11 cellular contexts compared by ENCODE assay signal in the genomic region with DNA sequence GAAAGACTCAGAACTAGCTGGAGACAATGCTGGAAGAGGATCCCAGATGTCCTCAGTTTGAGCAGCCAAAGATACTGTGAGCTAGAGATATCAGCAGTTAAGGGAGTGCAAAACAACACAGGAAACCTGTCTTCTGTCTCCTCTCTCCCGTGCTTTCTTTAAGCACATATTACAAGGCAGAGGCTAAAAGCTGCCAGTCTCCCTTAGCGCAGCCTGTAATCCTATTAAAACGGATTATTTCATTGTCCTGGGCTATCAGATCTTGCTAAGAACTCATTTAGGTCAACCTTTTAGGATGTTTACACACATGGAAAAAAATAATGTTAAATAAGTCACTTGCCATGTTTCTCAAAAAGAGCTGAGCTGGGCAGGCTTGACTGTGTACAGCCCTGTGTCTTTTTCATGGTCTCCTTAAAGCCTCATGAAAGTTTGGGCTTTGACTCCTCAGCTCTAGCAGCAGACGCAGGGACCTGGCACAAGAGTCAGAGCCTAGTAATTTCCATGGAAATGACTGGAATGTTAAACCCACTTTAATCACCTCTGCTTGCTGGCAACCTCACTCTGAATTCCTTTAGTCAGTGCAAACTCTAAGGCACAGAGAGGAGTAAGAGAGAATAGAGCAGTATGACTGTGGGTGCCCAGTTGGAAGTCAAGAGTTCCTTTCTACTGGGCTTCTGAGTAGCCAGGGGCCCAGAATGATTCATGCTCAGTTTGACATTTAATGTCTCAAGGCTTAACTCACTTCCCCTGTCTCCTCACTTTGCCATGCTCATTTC.
DNase-seq lines count a peak whose midpoint lies in the region; ATAC-seq and TF ChIP-seq lines count a peak whose summit lies in the region.
"Had no signal": no experiment of that assay in that cellular context is flagged by ENCODE, and none has a peak within 500 bp of the region (broad histone marks: within the 10 kb centered on the region; RNA-seq: fewer than 3 reads in every experiment).

No MANE protein-coding gene starts in this region.

- no peaks in the 10 kb centered on the region for H3K36me3 ChIP-seq in esophagus squamous epithelium
- H3K36me3 ChIP-seq: gastroesophageal sphincter had no signal

- WGBS in esophagus squamous epithelium, 2 donors: 39 to 52% methylated on average over 4 of the region's 4 CpGs

- intact Hi-C loops in esophagus squamous epithelium (cut with DNase I): no loop called here

- peak; percentile 94 for ATAC-seq in SK-N-SH treated with all-trans-retinoic acid at 6 μM for 48 hours
- ATAC-seq: activated CD8-positive, alpha-beta T cell treated with anti-CD3 and anti-CD28 coated beads, Interleukin-2, amount 10 ng/mL, durations not matched to agents 7 days and 5 days; gastroesophageal sphincter had no signal

- no peak overlapping the region for H3K27ac ChIP-seq in esophagus squamous epithelium
- H3K27ac ChIP-seq: gastroesophageal sphincter had no signal

- H3K4me3 ChIP-seq in epithelial cell of esophagus (ENCODE audit: low read length) (no peak overlapping the region), retinal pigment epithelial cell (ENCODE audit: low read length) (no peak overlapping the region), esophagus squamous epithelium (no peak overlapping the region)
- H3K4me3 ChIP-seq: gastroesophageal sphincter had no signal

- no peaks in the 10 kb centered on the region for H3K27me3 ChIP-seq in esophagus squamous epithelium
- H3K27me3 ChIP-seq: gastroesophageal sphincter had no signal

- no peaks in the 10 kb centered on the region for H3K9me3 ChIP-seq in esophagus squamous epithelium

- TF ChIP-seq POLR2A in esophagus squamous epithelium (IDR thresholded peaks at IDR 0.05): no peak

- DNase-seq in HS-27A (ENCODE audit: low read depth) (peak; percentile 91), epithelial cell of esophagus (ENCODE audit: low read depth) (peak; percentile 18), retinal pigment epithelial cell (ENCODE audit: low read depth) (peak; percentile 96), esophagus squamous epithelium (lab: John Stamatoyannopoulos, UW) (no peak), HK-2 (ENCODE audit: unreplicated experiment) (no peak), mesenteric fat pad (ENCODE audit: low spot score) (no peak), NCI-H526 (lab: John Stamatoyannopoulos, UW) (no peak)
- DNase-seq: activated CD8-positive, alpha-beta T cell treated with anti-CD3 and anti-CD28 coated beads, Interleukin-2, amount 10 ng/mL, durations not matched to agents 7 days and 5 days; NCI-H2107 had no signal

- no peaks in the 10 kb centered on the region for H3K4me1 ChIP-seq in esophagus squamous epithelium
- H3K4me1 ChIP-seq: gastroesophageal sphincter had no signal

- TF ChIP-seq CTCF in epithelial cell of esophagus (IDR thresholded peaks at IDR 0.05; ENCODE audit: insufficient read depth, low read depth, low read length, missing control alignments) (no peak), retinal pigment epithelial cell (conservative IDR thresholded peaks at IDR 0.05; ENCODE audit: low read depth, low read length) (no peak), esophagus squamous epithelium (IDR thresholded peaks at IDR 0.05) (no peak)

TF ChIP-seq in SK-N-SH treated with all-trans-retinoic acid at 6 μM for 48 hours, 23 proteins besides CTCF, POLR2A, EP300 and RAD21:
- no peak for TF ChIP-seq TOX (CRISPR knock-in tag; IDR thresholded peaks at IDR 0.05; ENCODE audit: borderline replicate concordance)
- peak; percentile 27; the same call in 1 of the 2 replicates for TF ChIP-seq ISL1 (CRISPR knock-in tag; IDR thresholded peaks at IDR 0.05)
- no peak for TF ChIP-seq ZNF565 (CRISPR knock-in tag; conservative IDR thresholded peaks at IDR 0.05; ENCODE audit: low read depth)
- no peak for TF ChIP-seq SNAI2 (CRISPR knock-in tag; IDR thresholded peaks at IDR 0.05)
- TF ChIP-seq ZFP30 (CRISPR knock-in tag; IDR thresholded peaks at IDR 0.05): no peak
- TF ChIP-seq ZC3H10 (CRISPR knock-in tag; IDR thresholded peaks at IDR 0.05): no peak
- TF ChIP-seq RARB (CRISPR knock-in tag; IDR thresholded peaks at IDR 0.05): no peak
- TF ChIP-seq PPARA (CRISPR knock-in tag; IDR thresholded peaks at IDR 0.05; ENCODE audit: borderline replicate concordance): no peak
- no peak for TF ChIP-seq ESRRG (CRISPR knock-in tag; IDR thresholded peaks at IDR 0.05)
- TF ChIP-seq ZNF8 (CRISPR knock-in tag; IDR thresholded peaks at IDR 0.05): no peak
- TF ChIP-seq, protein P1, sequence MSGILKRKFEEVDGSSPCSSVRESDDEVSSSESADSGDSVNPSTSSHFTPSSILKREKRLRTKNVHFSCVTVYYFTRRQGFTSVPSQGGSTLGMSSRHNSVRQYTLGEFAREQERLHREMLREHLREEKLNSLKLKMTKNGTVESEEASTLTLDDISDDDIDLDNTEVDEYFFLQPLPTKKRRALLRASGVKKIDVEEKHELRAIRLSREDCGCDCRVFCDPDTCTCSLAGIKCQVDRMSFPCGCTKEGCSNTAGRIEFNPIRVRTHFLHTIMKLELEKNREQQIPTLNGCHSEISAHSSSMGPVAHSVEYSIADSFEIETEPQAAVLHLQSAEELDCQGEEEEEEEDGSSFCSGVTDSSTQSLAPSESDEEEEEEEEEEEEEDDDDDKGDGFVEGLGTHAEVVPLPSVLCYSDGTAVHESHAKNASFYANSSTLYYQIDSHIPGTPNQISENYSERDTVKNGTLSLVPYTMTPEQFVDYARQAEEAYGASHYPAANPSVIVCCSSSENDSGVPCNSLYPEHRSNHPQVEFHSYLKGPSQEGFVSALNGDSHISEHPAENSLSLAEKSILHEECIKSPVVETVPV (CRISPR knock-in tag; IDR thresholded peaks at IDR 0.05): no peak
- TF ChIP-seq OSR1 (CRISPR knock-in tag; IDR thresholded peaks at IDR 0.05): no peak
- TF ChIP-seq TCF4 (CRISPR knock-in tag; IDR thresholded peaks at IDR 0.05; ENCODE audit: borderline replicate concordance): no peak; the same call in 1 of the 2 replicates
- TF ChIP-seq ZFP3 (CRISPR knock-in tag; IDR thresholded peaks at IDR 0.05): 0 out of 2 replicates have a peak, but pooled peaks have one; percentile 44
- TF ChIP-seq, protein P2, sequence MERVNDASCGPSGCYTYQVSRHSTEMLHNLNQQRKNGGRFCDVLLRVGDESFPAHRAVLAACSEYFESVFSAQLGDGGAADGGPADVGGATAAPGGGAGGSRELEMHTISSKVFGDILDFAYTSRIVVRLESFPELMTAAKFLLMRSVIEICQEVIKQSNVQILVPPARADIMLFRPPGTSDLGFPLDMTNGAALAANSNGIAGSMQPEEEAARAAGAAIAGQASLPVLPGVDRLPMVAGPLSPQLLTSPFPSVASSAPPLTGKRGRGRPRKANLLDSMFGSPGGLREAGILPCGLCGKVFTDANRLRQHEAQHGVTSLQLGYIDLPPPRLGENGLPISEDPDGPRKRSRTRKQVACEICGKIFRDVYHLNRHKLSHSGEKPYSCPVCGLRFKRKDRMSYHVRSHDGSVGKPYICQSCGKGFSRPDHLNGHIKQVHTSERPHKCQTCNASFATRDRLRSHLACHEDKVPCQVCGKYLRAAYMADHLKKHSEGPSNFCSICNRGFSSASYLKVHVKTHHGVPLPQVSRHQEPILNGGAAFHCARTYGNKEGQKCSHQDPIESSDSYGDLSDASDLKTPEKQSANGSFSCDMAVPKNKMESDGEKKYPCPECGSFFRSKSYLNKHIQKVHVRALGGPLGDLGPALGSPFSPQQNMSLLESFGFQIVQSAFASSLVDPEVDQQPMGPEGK (CRISPR knock-in tag; IDR thresholded peaks at IDR 0.05; ENCODE audit: borderline replicate concordance): no peak

Comparison
In these comparisons a context has a peak if more than half of its experiments do, and no peak if none do; other contexts are left out.
1. DNase-seq: peak in HS-27A (single experiment), epithelial cell of esophagus (single experiment) and retinal pigment epithelial cell (single experiment); none in esophagus squamous epithelium (single experiment), HK-2 (single experiment), mesenteric fat pad (single experiment) and NCI-H526 (0 of 2).